In genomic region chr11:71453021-71453910, GRCh38 we compare ENCODE assay signal across 8 cellular contexts. TPM values are rescaled to one million over a fixed set of nuclear protein-coding genes. Genes with fewer than 3 reads are reported as not detected.
A peak's percentile ranks its signal among the peaks of the same experiment; 100 is the strongest.
DNase-seq lines count a peak whose midpoint lies in the region; ATAC-seq and TF ChIP-seq lines count a peak whose summit lies in the region.

TSS of gene NADSYN1 (plus strand) at chr11:71453203. CDS start at chr11:71453297, 94 bp downstream.

- peaks cover 35% of the 10 kb centered on the region for H3K36me3 ChIP-seq in upper lobe of right lung

- peak within 1 kb of the TSS; percentile 76 for H3K4me3 ChIP-seq in upper lobe of right lung

- no peaks in the 10 kb centered on the region for H3K27me3 Mint-ChIP-seq in progenitor cell of endocrine pancreas

- H3K9me3 Mint-ChIP-seq in progenitor cell of endocrine pancreas (ENCODE audit: low read depth): no peaks in the 10 kb centered on the region

- peaks cover 26% of the 10 kb centered on the region for H3K4me1 ChIP-seq in upper lobe of right lung

- intact Hi-C loops in T-helper 1 cell treated with Interleukin-12 subunit alpha and Interleukin-12 subunit beta and Interleukin-4 antibody, amounts not matched to agents 30 ng/mL and 1 ng/mL, for 36 hours (cut with micrococcal nuclease): loop anchor here (2.0 to 5.0 kb wide), 4 partner anchors 476 to 1776 kb away; partner anchors contain the start of genes LTO1, PPFIA1, RNF121 and XNDC1N
- intact Hi-C loops in left cardiac atrium (cut with DNase I) (no loop called here), upper lobe of right lung (cut with DNase I) (no loop called here)

- TF ChIP-seq CTCF in GM10248 (IDR thresholded peaks at IDR 0.05; ENCODE audit: control extremely low read depth, extremely low read depth, low read depth, missing control alignments) (no peak), progenitor cell of endocrine pancreas (IDR thresholded peaks at IDR 0.05; ENCODE audit: unreplicated experiment) (no peak), upper lobe of right lung (IDR thresholded peaks at IDR 0.05) (no peak)

- peak; percentile 99 for DNase-seq in GM10248 (ENCODE audit: extremely low spot score)
- DNase-seq in NCI-H1694 (lab: John Stamatoyannopoulos, UW): peak; percentile 71
- DNase-seq in amniotic epithelial cell (ENCODE audit: low read depth): peak; percentile 82
- peak; percentile 97 for DNase-seq in left cardiac atrium
- peak; percentile 96 for DNase-seq in progenitor cell of endocrine pancreas (ENCODE audit: low spot score, unreplicated experiment)
- peak; percentile 99 for DNase-seq in upper lobe of right lung

- ATAC-seq in HG02763 (IDR thresholded peaks at IDR 0.05; ENCODE audit: unreplicated experiment): peak; percentile 60
- ATAC-seq in left cardiac atrium: peak; percentile 92 to 93
- peak; percentile 92 for ATAC-seq in upper lobe of right lung

- CTCF ChIA-PET in GM10248 (lab: Yijun Ruan, JAX): interaction anchor here (1.4 to 1.6 kb wide), 2 partner anchors 110 to 127 kb away, joined by 3 to 5 read pairs; no protein-coding TSS in a partner anchor

- peaks cover 5% of the 10 kb centered on the region for H3K36me3 Mint-ChIP-seq in progenitor cell of endocrine pancreas (ENCODE audit: insufficient read depth)

- H3K9me3 ChIP-seq in upper lobe of right lung: no peaks in the 10 kb centered on the region

- H3K4me1 Mint-ChIP-seq in progenitor cell of endocrine pancreas (ENCODE audit: low read depth): peaks cover 37% of the 10 kb centered on the region

- peak within 1 kb of the TSS; percentile 90 for H3K27ac ChIP-seq in upper lobe of right lung

- POLR2A ChIA-PET in GM10248 (lab: Yijun Ruan, JAX): interaction anchor here (0.6 kb wide), 1 partner anchor 242 kb away, joined by 3 read pairs; no protein-coding TSS in a partner anchor

- H3K27me3 ChIP-seq in upper lobe of right lung: no peaks in the 10 kb centered on the region

- peak within 1 kb of the TSS; percentile 95 for H3K27ac Mint-ChIP-seq in progenitor cell of endocrine pancreas

- peak within 1 kb of the TSS; percentile 81 for H3K4me3 Mint-ChIP-seq in progenitor cell of endocrine pancreas (ENCODE audit: low read depth)

RNA-seq across cellular contexts. Expression of gene NADSYN1, which starts in this region (rescaled TPM):
- 120 and 125 TPM in 2 replicates for total RNA-seq in T-helper 1 cell treated with Interleukin-12 subunit alpha and Interleukin-12 subunit beta and Interleukin-4 antibody, amounts not matched to agents 30 ng/mL and 1 ng/mL, for 36 hours
- total RNA-seq in left cardiac atrium (10 to 100 TPM; 25.9 to 26.7 TPM), progenitor cell of endocrine pancreas (72.0 and 79.2 TPM in 2 replicates), upper lobe of right lung (91.3 TPM)

Comparison
In these comparisons a context has a peak if more than half of its experiments do, and no peak if none do; other contexts are left out.
1. Peak in every context shown above with its lines: DNase-seq, ATAC-seq, H3K4me3 ChIP-seq and H3K27ac ChIP-seq.